Comparison of ENCODE assay signal across 6 cellular contexts in genomic region chr4:151736852-151737251, GRCh38. TPM values are rescaled to one million over a fixed set of nuclear protein-coding genes. Genes with fewer than 3 reads are reported as not detected.
DNase-seq lines count a peak whose midpoint lies in the region; ATAC-seq, FAIRE-seq and TF ChIP-seq lines count a peak whose summit lies in the region.
"Not testable (repeated sequence)": the region's sequence is repeated elsewhere in the genome, so short reads cannot be mapped to it uniquely, and the experiment has no call there.

No MANE protein-coding gene starts in this region.

- not testable (repeated sequence) for H2AFZ ChIP-seq in K562 (ENCODE audit: low read depth, low read length)

- POLR2A ChIA-PET in HEK293 (lab: Yijun Ruan, JAX); K562 (lab: Yijun Ruan, JAX): not testable (repeated sequence)

- not testable (repeated sequence) for H3K4me1 Mint-ChIP-seq in activated naive CD4-positive, alpha-beta T cell treated with anti-CD3 and anti-CD28 coated beads for 36 hours (ENCODE audit: low read depth); activated naive CD4-positive, alpha-beta T cell treated with anti-CD3 and anti-CD28 coated beads, Interleukin-2, amount 50 U/mL, for 24 hours; endothelial cell (ENCODE audit: unreplicated experiment)

- ATAC-seq in K562: not testable (repeated sequence)

- not testable (repeated sequence) for BruUV-seq in K562 (replicated peaks; lab: Mats Ljungman, UMichigan)

- not testable (repeated sequence) for H3K79me2 ChIP-seq in K562 (ENCODE audit: control insufficient read depth, insufficient read depth, low read length)

- H3K9me1 ChIP-seq in K562 (ENCODE audit: control insufficient read depth, insufficient read depth, low read length): not testable (repeated sequence)

- in situ Hi-C loops in K562 (cut with MboI): not testable (repeated sequence)

- H4K20me1 ChIP-seq in K562 (replicated peaks; ENCODE audit: control insufficient read depth, insufficient read depth, low read length): not testable (repeated sequence)

- not testable (repeated sequence) for H3K4me3 ChIP-seq in HEK293 (ENCODE audit: low read depth, low read length); K562

- H3K9me3 ChIP-seq in HEK293 (ENCODE audit: control insufficient read depth, insufficient read depth, low read depth, low read length); K562 (replicated peaks; ENCODE audit: control insufficient read depth, insufficient read depth, low read depth, low read length): not testable (repeated sequence)

- H3K36me3 Mint-ChIP-seq in activated naive CD4-positive, alpha-beta T cell treated with anti-CD3 and anti-CD28 coated beads for 36 hours (ENCODE audit: low read depth): peaks cover 42% of the 10 kb centered on the region
- peaks cover 44% of the 10 kb centered on the region for H3K36me3 Mint-ChIP-seq in activated naive CD4-positive, alpha-beta T cell treated with anti-CD3 and anti-CD28 coated beads, Interleukin-2, amount 50 U/mL, for 24 hours
- H3K36me3 Mint-ChIP-seq in endothelial cell (ENCODE audit: low read depth, unreplicated experiment): peaks cover 28% of the 10 kb centered on the region

- TF ChIP-seq RAD21 in K562 (CRISPR knock-in tag; conservative IDR thresholded peaks at IDR 0.05 in 1 of 2, IDR thresholded peaks at IDR 0.05 in 1 of 2): not testable (repeated sequence)

- not testable (repeated sequence) for H3K4me2 ChIP-seq in K562 (ENCODE audit: insufficient read depth, low read length)

- not testable (repeated sequence) for TF ChIP-seq EP300 in K562 (IDR thresholded peaks at IDR 0.05; ENCODE audit: low read length)

- intact Hi-C loops in activated naive CD4-positive, alpha-beta T cell treated with anti-CD3 and anti-CD28 coated beads for 36 hours (cut with micrococcal nuclease); K562 (cut with micrococcal nuclease): not testable (repeated sequence)

- H3K27me3 ChIP-seq in K562 (ENCODE audit: control insufficient read depth in 2 of 2, insufficient read depth in 2 of 2, low read length in 2 of 2): not testable (repeated sequence)

- not testable (repeated sequence) for H3K27ac ChIP-seq in HEK293 (ENCODE audit: extremely low read depth, low read depth, low read length); K562 (ENCODE audit: extremely low read depth, low read depth, low read length)
- H3K27ac ChIP-seq in epithelial cell of prostate: peak overlapping the region; percentile 39

- CTCF ChIA-PET in HEK293 (lab: Yijun Ruan, JAX): interaction anchor here (1.2 kb wide), 1 partner anchor 620 kb away, joined by 3 read pairs; no protein-coding TSS in a partner anchor
- CTCF ChIA-PET in activated naive CD4-positive, alpha-beta T cell treated with anti-CD3 and anti-CD28 coated beads for 36 hours (lab: Charles Lee): not testable (repeated sequence)
- CTCF ChIA-PET in K562 (lab: Yijun Ruan, JAX; ENCODE audit: low intra/inter-chr PET ratio): interaction anchor here (0.7 kb wide), 1 partner anchor 1674 kb away, joined by 3 read pairs; no protein-coding TSS in a partner anchor

- TF ChIP-seq CTCF in HEK293 (tag by site-specific recombination; IDR thresholded peaks at IDR 0.05); K562 (IDR thresholded peaks at IDR 0.05 in 2 of 3, conservative IDR thresholded peaks at IDR 0.05 in 1 of 3; ENCODE audit: insufficient read depth in 2 of 3, low read depth in 1 of 3, low read length in 3 of 3); endothelial cell (IDR thresholded peaks at IDR 0.05; ENCODE audit: unreplicated experiment): not testable (repeated sequence)

- TF ChIP-seq POLR2A in K562 (conservative IDR thresholded peaks at IDR 0.05): not testable (repeated sequence)

- not testable (repeated sequence) for H3K4me1 ChIP-seq in HEK293 (ENCODE audit: control insufficient read depth, insufficient read depth, low read length); K562 (replicated peaks in 1 of 2; ENCODE audit: control insufficient read depth in 2 of 2, insufficient read depth in 2 of 2, low read length in 2 of 2)

- not testable (repeated sequence) for H3K27me3 Mint-ChIP-seq in activated naive CD4-positive, alpha-beta T cell treated with anti-CD3 and anti-CD28 coated beads for 36 hours (ENCODE audit: low read depth); activated naive CD4-positive, alpha-beta T cell treated with anti-CD3 and anti-CD28 coated beads, Interleukin-2, amount 50 U/mL, for 24 hours; endothelial cell (ENCODE audit: unreplicated experiment)

- not testable (repeated sequence) for FAIRE-seq in K562 (lab: Jason Lieb, UNC)

- 81% methylated on average over 2 of the region's 2 CpGs for WGBS in K562 (ENCODE audit: insufficient coverage, low coverage, missing lambda C conversion rate)

- H3K27ac Mint-ChIP-seq in activated naive CD4-positive, alpha-beta T cell treated with anti-CD3 and anti-CD28 coated beads for 36 hours: peak overlapping the region; percentile 4
- H3K27ac Mint-ChIP-seq in activated naive CD4-positive, alpha-beta T cell treated with anti-CD3 and anti-CD28 coated beads, Interleukin-2, amount 50 U/mL, for 24 hours: peak overlapping the region; percentile 23
- H3K27ac Mint-ChIP-seq in endothelial cell (ENCODE audit: unreplicated experiment): not testable (repeated sequence)

- not testable (repeated sequence) for H3K9ac ChIP-seq in K562 (ENCODE audit: insufficient read depth in 1 of 2, low read depth in 2 of 2, low read length in 2 of 2)

- peaks cover 22% of the 10 kb centered on the region for H3K9me3 Mint-ChIP-seq in activated naive CD4-positive, alpha-beta T cell treated with anti-CD3 and anti-CD28 coated beads for 36 hours
- not testable (repeated sequence) for H3K9me3 Mint-ChIP-seq in activated naive CD4-positive, alpha-beta T cell treated with anti-CD3 and anti-CD28 coated beads, Interleukin-2, amount 50 U/mL, for 24 hours; endothelial cell (ENCODE audit: unreplicated experiment)

- DNase-seq in activated naive CD4-positive, alpha-beta T cell treated with anti-CD3 and anti-CD28 coated beads for 36 hours; K562 (ENCODE audit: extremely low read depth in 1 of 4, low spot score in 3 of 4); endothelial cell (ENCODE audit: low spot score); epithelial cell of prostate (ENCODE audit: low read depth, low spot score): not testable (repeated sequence)

- H3K4me3 Mint-ChIP-seq in activated naive CD4-positive, alpha-beta T cell treated with anti-CD3 and anti-CD28 coated beads for 36 hours; activated naive CD4-positive, alpha-beta T cell treated with anti-CD3 and anti-CD28 coated beads, Interleukin-2, amount 50 U/mL, for 24 hours: not testable (repeated sequence)
- H3K4me3 Mint-ChIP-seq in endothelial cell (ENCODE audit: unreplicated experiment): peak overlapping the region; percentile 27

- not testable (repeated sequence) for H3K36me3 ChIP-seq in HEK293 (ENCODE audit: control insufficient read depth in 2 of 2, insufficient read depth in 1 of 2, low read length in 2 of 2); K562 (ENCODE audit: control insufficient read depth, insufficient read depth, low read length)

TF ChIP-seq in HEK293, 187 proteins besides CTCF, POLR2A, EP300 and RAD21:
- peak; percentile 95 for TF ChIP-seq ZNF707 (tag by site-specific recombination; IDR thresholded peaks at IDR 0.05)
- peak; percentile 33 for TF ChIP-seq SETDB1 (IDR thresholded peaks at IDR 0.05; ENCODE audit: insufficient read length, low read length)
TF ChIP-seq in HEK293: peak in this region for 2; not testable (repeated sequence) for 185.

TF ChIP-seq in K562, 482 proteins besides CTCF, POLR2A, EP300 and RAD21:
- peak; percentile 97 for TF ChIP-seq ZNF707 (CRISPR knock-in tag; conservative IDR thresholded peaks at IDR 0.05)
- TF ChIP-seq TRIM28 (IDR thresholded peaks at IDR 0.05): peak; percentile 66

RNA-seq across cellular contexts. Expression of gene GATB, which starts 24.0 kb away (rescaled TPM):
- 10 to 100 TPM; 15.2 to 22.1 TPM for total RNA-seq in activated naive CD4-positive, alpha-beta T cell treated with anti-CD3 and anti-CD28 coated beads for 36 hours
- 25.2 and 26.2 TPM in 2 replicates for total RNA-seq in K562 (2011; cell fraction: chromatin; rRNA removed; ENCODE audit: low replicate concordance)
- 11.7 and 15.1 TPM in 2 replicates for total RNA-seq in K562 (2011; cell fraction: nucleolus; rRNA removed)
- 19.6 and 22.7 TPM in 2 replicates for total RNA-seq in K562 (2011; cell fraction: nucleoplasm; rRNA removed)
- total RNA-seq in K562 (2014; rRNA removed) (24.0 and 26.2 TPM in 2 replicates), K562 (2014; rRNA removed; fragmentation: Illumina TruSeq; extraction: Trizol) (21.7 TPM in 2 replicates), K562 (2015; rRNA removed; fragmentation: Illumina TruSeq; extraction: Trizol) (22.3 and 25.4 TPM in 2 replicates), K562 (2021) (22.2 and 24.2 TPM in 2 replicates), endothelial cell (ENCODE audit: unreplicated experiment) (16.6 TPM)
- polyA plus RNA-seq in K562 (2011; rRNA removed) (25.2 and 31.8 TPM in 2 replicates), K562 (2014; fragmentation: Illumina TruSeq; extraction: Trizol) (25.3 and 28.5 TPM in 2 replicates), K562 (2014; fragmentation: Nextera tagmentation; extraction: Ambion mirVana) (10 to 100 TPM; 15.3 to 26.9 TPM), K562 (2014; rRNA removed) (21.8 and 30.4 TPM in 2 replicates)
- polyA plus RNA-seq in K562 (2011; cell fraction: cytosol; rRNA removed): 16.7 and 21.3 TPM in 2 replicates
- polyA plus RNA-seq in K562 (2011; cell fraction: nucleus; rRNA removed): 19.0 and 20.3 TPM in 2 replicates
- polyA plus RNA-seq in K562 (2012): 13.3 and 17.8 TPM in 2 replicates
- polyA minus RNA-seq in K562 (2011; rRNA and poly(A)+ RNA removed): 27.0 and 28.3 TPM in 2 replicates
- 10.8 and 14.2 TPM in 2 replicates for polyA minus RNA-seq in K562 (2011; cell fraction: cytosol; rRNA and poly(A)+ RNA removed)
- polyA minus RNA-seq in K562 (2011; cell fraction: nucleus; rRNA and poly(A)+ RNA removed): 13.3 and 19.9 TPM in 2 replicates
